In the genomic region with DNA sequence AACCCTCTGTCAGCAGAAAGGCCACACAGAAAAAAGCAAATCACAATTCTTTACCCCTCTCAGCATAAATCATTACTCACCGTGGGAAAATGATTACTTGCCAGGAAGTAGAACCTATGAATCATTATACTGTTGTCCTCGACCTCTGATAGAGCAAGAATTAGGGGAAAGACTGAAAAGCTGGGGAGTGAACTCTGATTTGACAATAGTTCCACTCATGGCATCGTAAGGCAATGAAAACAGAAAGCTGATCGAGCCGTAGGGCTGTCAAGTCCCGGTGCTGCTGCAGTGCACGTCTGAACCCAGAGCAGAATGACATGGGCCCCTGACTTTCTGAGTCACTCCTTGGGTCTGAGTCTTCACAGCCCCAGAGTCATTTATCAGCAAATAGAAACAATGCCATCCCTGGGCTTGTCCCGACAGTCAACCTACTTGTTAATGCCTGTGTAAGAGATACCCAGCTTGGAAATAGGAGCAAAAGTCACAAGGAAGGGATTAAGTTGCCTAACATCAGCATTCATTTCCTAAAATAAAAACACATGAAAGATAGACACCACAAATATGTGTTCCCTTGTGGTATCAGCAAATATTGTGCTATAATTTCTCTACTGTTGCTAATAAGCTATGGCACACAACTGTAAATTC, we compare ENCODE assay signal across 9 cellular contexts.
DNase-seq lines count a peak whose midpoint lies in the region; ATAC-seq and TF ChIP-seq lines count a peak whose summit lies in the region.
"Had no signal": no experiment of that assay in that cellular context is flagged by ENCODE, and none has a peak within 500 bp of the region (broad histone marks: within the 10 kb centered on the region; RNA-seq: fewer than 3 reads in every experiment).

No MANE protein-coding gene starts in this region.

- H3K27me3 ChIP-seq in esophagus (ENCODE audit: control insufficient read depth in 1 of 2, insufficient read depth in 2 of 2, low read length in 2 of 2), result no peaks in the 10 kb centered on the region

- DNase-seq in AG09319 (ENCODE audit: extremely low read depth, low read depth), result peak; percentile 49
- peak; percentile 15 for DNase-seq in T-helper 2 cell treated with Interferon-gamma antibody and Interleukin-4, amounts not matched to agents 5 μg/mL and 100 μg/mL, for 36 hours (ENCODE audit: low spot score)
- DNase-seq in non-pigmented ciliary epithelial cell (ENCODE audit: low read depth), result peak; percentile 83
- DNase-seq in KBM-7, result no peak
- no peak for DNase-seq in NCI-H446 (lab: John Stamatoyannopoulos, UW)

- no peaks in the 10 kb centered on the region for H3K9me3 Mint-ChIP-seq in T-helper 2 cell treated with Interferon-gamma antibody and Interleukin-4, amounts not matched to agents 5 μg/mL and 100 μg/mL, for 36 hours

- H3K36me3 Mint-ChIP-seq in T-helper 2 cell treated with Interferon-gamma antibody and Interleukin-4, amounts not matched to agents 5 μg/mL and 100 μg/mL, for 36 hours (ENCODE audit: low read depth), result no peaks in the 10 kb centered on the region

- H3K27me3 Mint-ChIP-seq in T-helper 2 cell treated with Interferon-gamma antibody and Interleukin-4, amounts not matched to agents 5 μg/mL and 100 μg/mL, for 36 hours (ENCODE audit: low read depth), result no peaks in the 10 kb centered on the region

- peak; percentile 37 for ATAC-seq in HG03159 (IDR thresholded peaks at IDR 0.05; ENCODE audit: unreplicated experiment)
- ATAC-seq: K562 had no signal

- H3K27ac ChIP-seq in esophagus (ENCODE audit: low read depth in 2 of 2, low read length in 1 of 2), result peak overlapping the region; percentile 86 to 90

- peak; percentile 59 for TF ChIP-seq POLR2A in GM19099 (IDR thresholded peaks at IDR 0.05; ENCODE audit: extremely low read depth, insufficient read length, low read depth)

- peaks cover 0 to 6% of the 10 kb centered on the region in 2 donors for H3K4me1 ChIP-seq in esophagus (ENCODE audit: control insufficient read depth in 2 of 2, insufficient read depth in 2 of 2, low read length in 1 of 2)

- H3K36me3 ChIP-seq in esophagus (ENCODE audit: control insufficient read depth in 2 of 2, insufficient read depth in 2 of 2, low read length in 1 of 2), result no peaks in the 10 kb centered on the region

- 11 to 12% methylated on average over 8 of the region's 8 CpGs for WGBS in esophagus, 2 donors

- peak overlapping the region in 1 of 2 donors; percentile 15 for H3K4me3 ChIP-seq in esophagus (ENCODE audit: low read depth in 1 of 2, low read length in 2 of 2)
- H3K4me3 ChIP-seq: K562 had no signal

- in situ Hi-C loops in KBM-7 (cut with MboI; ENCODE audit: low pct_unique_long_range_greater_than_20kb, low sequenced_read_pairs), result no loop called here

- no peak for TF ChIP-seq CTCF in AG09319 (IDR thresholded peaks at IDR 0.05; ENCODE audit: low read depth, low read length)

- no peak overlapping the region for H3K4me3 Mint-ChIP-seq in T-helper 2 cell treated with Interferon-gamma antibody and Interleukin-4, amounts not matched to agents 5 μg/mL and 100 μg/mL, for 36 hours

- H3K4me1 Mint-ChIP-seq in T-helper 2 cell treated with Interferon-gamma antibody and Interleukin-4, amounts not matched to agents 5 μg/mL and 100 μg/mL, for 36 hours (ENCODE audit: low read depth), result peaks cover 8% of the 10 kb centered on the region

- no peaks in the 10 kb centered on the region for H3K9me3 ChIP-seq in esophagus (ENCODE audit: control insufficient read depth in 2 of 2, insufficient read depth in 1 of 2, low read depth in 1 of 2, low read length in 1 of 2)

- H3K27ac Mint-ChIP-seq in T-helper 2 cell treated with Interferon-gamma antibody and Interleukin-4, amounts not matched to agents 5 μg/mL and 100 μg/mL, for 36 hours, result no peak overlapping the region

Comparison
In these comparisons a context has a peak if more than half of its experiments do, and no peak if none do; other contexts are left out.
1. DNase-seq: peak in AG09319 (single experiment), T-helper 2 cell treated with Interferon-gamma antibody and Interleukin-4, amounts not matched to agents 5 μg/mL and 100 μg/mL, for 36 hours (single experiment) and non-pigmented ciliary epithelial cell (single experiment); none in KBM-7 (single experiment) and NCI-H446 (0 of 2).